1 cellular context compared by ENCODE assay signal in genomic region chr3:196969660-196970546, GRCh38.
TF ChIP-seq lines count a peak whose summit lies in the region.

No MANE protein-coding gene starts in this region.

TF ChIP-seq in IMR-90, 13 proteins besides CTCF, POLR2A, EP300 and RAD21 (continued from another document):
- TF ChIP-seq MAFK (IDR thresholded peaks at IDR 0.05; ENCODE audit: low read depth, low read length) (no peak), NFE2L2 (IDR thresholded peaks at IDR 0.05; ENCODE audit: low read depth, low read length) (no peak), USF2 (IDR thresholded peaks at IDR 0.05; ENCODE audit: low read depth, low read length) (no peak), CHD1 (IDR thresholded peaks at IDR 0.05; ENCODE audit: low read depth, low read length) (no peak), FOS (IDR thresholded peaks at IDR 0.05; ENCODE audit: low read depth, low read length) (no peak), RCOR1 (IDR thresholded peaks at IDR 0.05; ENCODE audit: insufficient replicate concordance, low read length) (no peak)
